ENCODE assay signal across 8 cellular contexts in genomic region chr11:63838682-63839507, GRCh38. TPM values are rescaled to one million over a fixed set of nuclear protein-coding genes. Genes with fewer than 3 reads are reported as not detected.
DNase-seq lines count a peak whose midpoint lies in the region; ATAC-seq and TF ChIP-seq lines count a peak whose summit lies in the region.

Gene MARK2, plus strand, starts transcription at chr11:63839110. Its CDS starts 397 bp downstream, at chr11:63839507.

- peak within 1 kb of the TSS; percentile 90 to 94 (median 93) for H3K4me3 ChIP-seq in liver (ENCODE audit: low read depth in 1 of 3, low read length in 3 of 3)

- peak within 1 kb of the TSS; percentile 79 to 85 for H3K27ac ChIP-seq in liver (ENCODE audit: low read depth in 1 of 2, low read length in 2 of 2)

- H3K36me3 Mint-ChIP-seq in activated CD4-positive, alpha-beta memory T cell treated with anti-CD3 and anti-CD28 coated beads for 36 hours, result peaks cover 10% of the 10 kb centered on the region

- ATAC-seq in GM19438 (IDR thresholded peaks at IDR 0.05; ENCODE audit: low read depth, unreplicated experiment) (peak; percentile 65), HG03575 (IDR thresholded peaks at IDR 0.05; ENCODE audit: extremely low read depth, insufficient number of reproducible peaks, low FRiP score, unreplicated experiment) (peak; percentile 31)

- intact Hi-C loops in activated CD4-positive, alpha-beta memory T cell treated with anti-CD3 and anti-CD28 coated beads for 36 hours (cut with micrococcal nuclease), result loop anchor here (1.0 to 5.0 kb wide), 4 partner anchors 49 to 157 kb away; partner anchors contain the start of genes COX8A, NAA40 and RTN3

- POLR2A ChIA-PET in activated CD4-positive, alpha-beta memory T cell treated with anti-CD3 and anti-CD28 coated beads for 36 hours (lab: Charles Lee), result interaction anchor here (0.7 to 1.4 kb wide), 5 partner anchors 23 to 135 kb away, joined by 3 to 4 read pairs (median 3); partner anchors contain the start of genes COX8A and NAA40

- H3K27me3 ChIP-seq in liver (ENCODE audit: control insufficient read depth in 4 of 4, insufficient read depth in 4 of 4, low read length in 3 of 4), result no peaks in the 10 kb centered on the region

- no peaks in the 10 kb centered on the region for H3K36me3 ChIP-seq in liver (ENCODE audit: control insufficient read depth in 4 of 4, insufficient read depth in 3 of 4, low read depth in 1 of 4, low read length in 3 of 4)

- H3K9me3 Mint-ChIP-seq in activated CD4-positive, alpha-beta memory T cell treated with anti-CD3 and anti-CD28 coated beads for 36 hours, result no peaks in the 10 kb centered on the region

- peak within 1 kb of the TSS; percentile 81 for H3K27ac Mint-ChIP-seq in activated CD4-positive, alpha-beta memory T cell treated with anti-CD3 and anti-CD28 coated beads for 36 hours

- H3K4me3 Mint-ChIP-seq in activated CD4-positive, alpha-beta memory T cell treated with anti-CD3 and anti-CD28 coated beads for 36 hours, result peak within 1 kb of the TSS; percentile 89

- peaks cover 6 to 46% (median 40%) of the 10 kb centered on the region in 4 donors for H3K4me1 ChIP-seq in liver (ENCODE audit: control insufficient read depth in 4 of 4, insufficient read depth in 4 of 4, low read length in 3 of 4)

- H3K27me3 Mint-ChIP-seq in activated CD4-positive, alpha-beta memory T cell treated with anti-CD3 and anti-CD28 coated beads for 36 hours, result no peaks in the 10 kb centered on the region

- CTCF ChIA-PET in activated CD4-positive, alpha-beta memory T cell treated with anti-CD3 and anti-CD28 coated beads for 36 hours (lab: Charles Lee), result interaction anchor here (0.6 to 5.8 kb wide), 23 partner anchors 9 to 403 kb away, joined by 3 to 197 read pairs (median 5); partner anchors contain the start of genes COX8A, NAA40, RCOR2 and ZFTA

- peak; percentile 99 for DNase-seq in CD1c-positive myeloid dendritic cell (ENCODE audit: extremely low spot score)
- DNase-seq in NCI-H82 treated with DMSO at 0.1 percent for 48 hours (lab: John Stamatoyannopoulos, UW; ENCODE audit: unreplicated experiment), result peak; percentile 91
- peak; percentile 100 for DNase-seq in activated CD4-positive, alpha-beta memory T cell treated with anti-CD3 and anti-CD28 coated beads for 36 hours
- DNase-seq in dermis microvascular lymphatic vessel endothelial cell (ENCODE audit: low read depth in 2 of 2), result peak; percentile 88 to 96
- peak; percentile 100 for DNase-seq in stimulated activated CD4-positive, alpha-beta T cell treated with anti-CD3 and anti-CD28 coated beads, Interleukin-4, amount 100 ng/mL, for 24 hours

- no peak for TF ChIP-seq RAD21 in liver (IDR thresholded peaks at IDR 0.05)

- under 1% methylated on average over 99 of the region's 99 CpGs for WGBS in liver

- peak within 1 kb of the TSS; percentile 84 to 90 for H3K9ac ChIP-seq in liver (ENCODE audit: low read depth in 1 of 2, low read length in 2 of 2)

- H3K9me3 ChIP-seq in liver (ENCODE audit: control insufficient read depth in 4 of 4, low read length in 3 of 4), result no peaks in the 10 kb centered on the region

- H3K4me1 Mint-ChIP-seq in activated CD4-positive, alpha-beta memory T cell treated with anti-CD3 and anti-CD28 coated beads for 36 hours (ENCODE audit: low read depth), result peaks cover 45% of the 10 kb centered on the region

- no peak for TF ChIP-seq CTCF in liver (IDR thresholded peaks at IDR 0.05; ENCODE audit: low read depth, low read length, missing input control)

TF ChIP-seq in liver, 16 proteins besides CTCF, POLR2A, EP300 and RAD21:
- TF ChIP-seq HNF4A (conservative IDR thresholded peaks at IDR 0.05) (peak; percentile 5 to 15), YY1 (IDR thresholded peaks at IDR 0.05) (peak; percentile 95), SP1 (IDR thresholded peaks at IDR 0.05) (peak; percentile 55), FOXA1 (IDR thresholded peaks at IDR 0.05) (peak; percentile 57), REST (IDR thresholded peaks at IDR 0.05) (no peak), MAX (IDR thresholded peaks at IDR 0.05) (peak; percentile 96), GABPA (IDR thresholded peaks at IDR 0.05 in 1 of 2, conservative IDR thresholded peaks at IDR 0.05 in 1 of 2) (peak; percentile 51 to 87), FOXA2 (IDR thresholded peaks at IDR 0.05) (no peak), ZBTB33 (IDR thresholded peaks at IDR 0.05) (peak; percentile 95), TAF1 (conservative IDR thresholded peaks at IDR 0.05) (no peak), HNF4G (IDR thresholded peaks at IDR 0.05) (peak; percentile 97), JUND (IDR thresholded peaks at IDR 0.05) (peak in 1 of 2 donors; percentile 24), EGR1 (IDR thresholded peaks at IDR 0.05; ENCODE audit: low read depth in 2 of 2) (peak; percentile 67 to 88)

RNA-seq across cellular contexts. Expression of gene MARK2, which starts in this region (rescaled TPM):
- total RNA-seq in activated CD4-positive, alpha-beta memory T cell treated with anti-CD3 and anti-CD28 coated beads for 36 hours, result 10 to 100 TPM; 20.0 to 29.0 TPM
- total RNA-seq in dermis microvascular lymphatic vessel endothelial cell, result 7.8 and 11.5 TPM in 2 replicates
- 10 to 100 TPM in 1 of 2 donors, 1 to 10 TPM in 1; 9.5 to 11.6 TPM for total RNA-seq in liver
- polyA plus RNA-seq in liver, result 1 to 10 TPM; 3.4 to 6.6 TPM

Comparison
In these comparisons a context has a peak if more than half of its experiments do, and no peak if none do; other contexts are left out.
1. Peak in every context shown above with its lines: DNase-seq, ATAC-seq, H3K4me3 ChIP-seq and H3K27ac ChIP-seq.